In the genomic region with DNA sequence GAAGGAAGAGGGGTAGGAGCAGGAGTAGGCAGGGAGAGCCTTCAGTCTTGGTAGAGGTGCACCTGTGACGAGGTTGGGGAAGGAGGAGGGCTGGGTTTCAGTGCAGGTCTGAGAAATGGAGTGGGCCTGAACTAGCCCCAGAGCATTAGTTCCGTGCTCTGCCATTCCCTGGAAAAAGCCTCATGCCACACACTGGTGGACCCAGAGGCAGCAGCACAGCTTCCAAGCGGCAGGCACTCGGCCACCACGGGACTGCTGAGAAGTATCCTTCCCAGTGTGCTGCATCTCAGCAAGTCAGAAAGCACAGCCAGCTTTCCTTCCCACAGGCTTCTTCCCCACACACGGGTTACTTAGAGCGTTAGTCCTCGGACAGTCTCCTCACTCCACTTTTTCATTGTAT, we compare ENCODE assay signal across 15 cellular contexts.
DNase-seq lines count a peak whose midpoint lies in the region; ATAC-seq, FAIRE-seq and TF ChIP-seq lines count a peak whose summit lies in the region.
"Had no signal": no experiment of that assay in that cellular context is flagged by ENCODE, and none has a peak within 500 bp of the region (broad histone marks: within the 10 kb centered on the region; RNA-seq: fewer than 3 reads in every experiment).

No MANE protein-coding gene starts in this region.

- DNase-seq in HCT116 (ENCODE audit: low read depth, low spot score) (no peak), endodermal cell (no peak), HepG2 (ENCODE audit: low spot score) (no peak), progenitor cell of endocrine pancreas (ENCODE audit: low spot score, unreplicated experiment) (no peak), small intestine (no peak), erythroblast (lab: John Stamatoyannopoulos, UW) (no peak), NCI-H345 treated with DMSO at 0.1 percent for 48 hours (lab: John Stamatoyannopoulos, UW; ENCODE audit: unreplicated experiment) (no peak)
- DNase-seq: ACHN; CD4-positive, CD25-positive, alpha-beta regulatory T cell; DMS 273 treated with DMSO at 0.1 percent for 48 hours; GM23248; H7 had no signal

- H3K27me3 ChIP-seq in HCT116 (ENCODE audit: insufficient read depth, low read length) (no peaks in the 10 kb centered on the region), endodermal cell (ENCODE audit: control insufficient read depth, insufficient read depth, low read length, poor library complexity, severe bottlenecking) (no peaks in the 10 kb centered on the region), HepG2 (ENCODE audit: control insufficient read depth in 1 of 2, insufficient read depth in 2 of 2, low read length in 2 of 2) (no peaks in the 10 kb centered on the region), small intestine (ENCODE audit: control insufficient read depth in 2 of 2, insufficient read depth in 2 of 2, low read length in 2 of 2) (no peaks in the 10 kb centered on the region)
- H3K27me3 ChIP-seq: BLaER1 treated with 17β-estradiol and CSF1 and Interleukin-3, amounts not matched to agents 10 nM and 100 nM had no signal

- H3K4me3 ChIP-seq in HCT116 (replicated peaks in 1 of 2; ENCODE audit: low read depth in 1 of 2, low read length in 2 of 2), result no peak overlapping the region
- no peak overlapping the region for H3K4me3 ChIP-seq in endodermal cell (ENCODE audit: low read length)
- no peak overlapping the region for H3K4me3 ChIP-seq in HepG2 (replicated peaks in 1 of 3; ENCODE audit: insufficient read depth in 1 of 3, low read depth in 2 of 3, low read length in 3 of 3)
- H3K4me3 ChIP-seq in small intestine (ENCODE audit: low read depth in 1 of 2, low read length in 2 of 2), result no peak overlapping the region
- H3K4me3 ChIP-seq: BLaER1 treated with 17β-estradiol and CSF1 and Interleukin-3, amounts not matched to agents 10 nM and 100 nM; GM23248 had no signal

- in situ Hi-C loops in HepG2 (cut with HindIII; ENCODE audit: extremely low pct_ligation_motif_present, low pct_unique_long_range_greater_than_20kb), result no loop called here

- H3K27me3 Mint-ChIP-seq in endodermal cell (ENCODE audit: insufficient read depth) (no peaks in the 10 kb centered on the region), progenitor cell of endocrine pancreas (no peaks in the 10 kb centered on the region)
- H3K27me3 Mint-ChIP-seq: CD4-positive, CD25-positive, alpha-beta regulatory T cell had no signal

- peak overlapping the region; percentile 14 for H3K27ac Mint-ChIP-seq in endodermal cell
- peak overlapping the region; percentile 82 for H3K27ac Mint-ChIP-seq in progenitor cell of endocrine pancreas
- H3K27ac Mint-ChIP-seq: CD4-positive, CD25-positive, alpha-beta regulatory T cell had no signal

- 93 to 100% methylated on average over 6 to 8 of the region's 8 CpGs for WGBS in endodermal cell (ENCODE audit: insufficient coverage in 1 of 2, insufficient read length in 1 of 2), 2 experiments
- 98% methylated on average over 8 of the region's 8 CpGs for WGBS in HepG2 (ENCODE audit: low lambda C conversion rate)
- 90 to 95% (median 94%) methylated on average over 8 of the region's 8 CpGs for WGBS in small intestine, 3 donors

- TF ChIP-seq EP300 in HepG2 (IDR thresholded peaks at IDR 0.05; ENCODE audit: low read depth in 2 of 2, low read length in 2 of 2) (no peak), HepG2 (CRISPR knock-in tag; IDR thresholded peaks at IDR 0.05; ENCODE audit: borderline replicate concordance) (no peak)

- no peaks in the 10 kb centered on the region for H3K9me2 ChIP-seq in HCT116 (ENCODE audit: insufficient read depth)

- intact Hi-C loops in HCT116 (cut with micrococcal nuclease), result no loop called here
- intact Hi-C loops in HepG2 (cut with micrococcal nuclease; ENCODE audit: unreplicated experiment), result no loop called here

- TF ChIP-seq POLR2A in HCT116 (IDR thresholded peaks at IDR 0.05; ENCODE audit: borderline replicate concordance, extremely low read depth, insufficient read depth, insufficient read length), result no peak
- no peak for TF ChIP-seq POLR2A in HepG2 (IDR thresholded peaks at IDR 0.05; ENCODE audit: insufficient read depth in 1 of 2, low read depth in 2 of 2, low read length in 2 of 2)
- no peak for TF ChIP-seq POLR2A in erythroblast (IDR thresholded peaks at IDR 0.05; ENCODE audit: low read length)

- CTCF ChIA-PET in HCT116 (lab: Charles Lee) (no interaction called here), HepG2 (lab: Yijun Ruan, JAX; ENCODE audit: low intra/inter-chr PET ratio, low total read pairs) (no interaction called here)

- FAIRE-seq in HepG2 (lab: Jason Lieb, UNC), result no peak
- no peak for FAIRE-seq in small intestine (lab: Jason Lieb, UNC)
- FAIRE-seq: GM18507 had no signal

- H3K36me3 Mint-ChIP-seq in endodermal cell (ENCODE audit: low read depth) (peaks cover 68% of the 10 kb centered on the region), progenitor cell of endocrine pancreas (ENCODE audit: insufficient read depth) (peaks cover 43% of the 10 kb centered on the region)

- no peak for ATAC-seq in HCT116
- ATAC-seq in HepG2, result peak; percentile 55

- H3K4me1 ChIP-seq in HCT116 (ENCODE audit: control insufficient read depth in 1 of 2, insufficient read depth in 2 of 2, low read length in 2 of 2) (no peaks in the 10 kb centered on the region), endodermal cell (ENCODE audit: control insufficient read depth, insufficient read depth, low read length) (no peaks in the 10 kb centered on the region), HepG2 (ENCODE audit: insufficient read depth, low read length) (no peaks in the 10 kb centered on the region), small intestine (ENCODE audit: control insufficient read depth in 2 of 2, insufficient read depth in 1 of 2, low read depth in 1 of 2, low read length in 1 of 2) (no peaks in the 10 kb centered on the region)
- H3K4me1 ChIP-seq: BLaER1 treated with 17β-estradiol and CSF1 and Interleukin-3, amounts not matched to agents 10 nM and 100 nM had no signal

- H3K9ac ChIP-seq in HCT116 (ENCODE audit: low read length) (no peak overlapping the region), endodermal cell (ENCODE audit: extremely low read depth, low read length, poor library complexity, severe bottlenecking) (no peak overlapping the region), HepG2 (ENCODE audit: insufficient read depth, low read depth, low read length) (no peak overlapping the region)
- H3K9ac ChIP-seq: BLaER1 treated with 17β-estradiol and CSF1 and Interleukin-3, amounts not matched to agents 10 nM and 100 nM; GM23248 had no signal

- no peaks in the 10 kb centered on the region for H4K20me1 ChIP-seq in HCT116 (ENCODE audit: insufficient read depth)
- H4K20me1 ChIP-seq in HepG2 (ENCODE audit: insufficient read depth, low read length), result no peaks in the 10 kb centered on the region; the same call in 1 of the 2 replicates
- H4K20me1 ChIP-seq: BLaER1 treated with 17β-estradiol and CSF1 and Interleukin-3, amounts not matched to agents 10 nM and 100 nM had no signal

- RAD21 ChIA-PET in HCT116 (lab: Charles Lee; ENCODE audit: low non-redundant PET in 1 of 2, low total read pairs in 2 of 2, uncharacterized antibody in 2 of 2, unreplicated experiment in 2 of 2), result no interaction called here

- H2AFZ ChIP-seq in HCT116 (ENCODE audit: low read depth, low read length, poor library complexity, severe bottlenecking), result no peak overlapping the region
- no peak overlapping the region for H2AFZ ChIP-seq in HepG2 (ENCODE audit: low read length)
- H2AFZ ChIP-seq: GM23248 had no signal

- H3K79me2 ChIP-seq in HCT116 (ENCODE audit: insufficient read depth, low read length) (no peaks in the 10 kb centered on the region), HepG2 (ENCODE audit: insufficient read depth, low read length) (no peaks in the 10 kb centered on the region)

- POLR2A ChIA-PET in HCT116 (lab: Charles Lee), result no interaction called here
- POLR2A ChIA-PET in HepG2 (lab: Yijun Ruan, JAX), result no interaction called here

- no peaks in the 10 kb centered on the region for H3K4me1 Mint-ChIP-seq in endodermal cell
- peaks cover 9% of the 10 kb centered on the region for H3K4me1 Mint-ChIP-seq in progenitor cell of endocrine pancreas (ENCODE audit: low read depth)
- H3K4me1 Mint-ChIP-seq: CD4-positive, CD25-positive, alpha-beta regulatory T cell had no signal

- TF ChIP-seq CTCF in HCT116 (IDR thresholded peaks at IDR 0.05 in 2 of 3, conservative IDR thresholded peaks at IDR 0.05 in 1 of 3; ENCODE audit: borderline replicate concordance in 1 of 3, insufficient read depth in 1 of 3, low read depth in 2 of 3, low read length in 2 of 3) (no peak), endodermal cell (conservative IDR thresholded peaks at IDR 0.05) (no peak), HepG2 (CRISPR knock-in tag; IDR thresholded peaks at IDR 0.05) (no peak), progenitor cell of endocrine pancreas (IDR thresholded peaks at IDR 0.05; ENCODE audit: unreplicated experiment) (no peak)

- H3K36me3 ChIP-seq in HCT116 (ENCODE audit: control insufficient read depth in 1 of 2, insufficient read depth in 2 of 2, low read length in 2 of 2), result peaks cover 18 to 23% of the 10 kb centered on the region in 2 experiments; a peak in 3 of 4 replicates
- peaks cover 99% of the 10 kb centered on the region for H3K36me3 ChIP-seq in endodermal cell (ENCODE audit: control insufficient read depth, insufficient read depth, low read length)
- peaks cover 39 to 79% of the 10 kb centered on the region in 2 experiments for H3K36me3 ChIP-seq in HepG2 (replicated peaks in 1 of 2; ENCODE audit: control insufficient read depth in 1 of 2, insufficient read depth in 2 of 2, low read length in 2 of 2)
- peaks cover 0 to 35% of the 10 kb centered on the region in 2 donors for H3K36me3 ChIP-seq in small intestine (ENCODE audit: control insufficient read depth in 2 of 2, insufficient read depth in 2 of 2, low read length in 2 of 2)

- H3K9me3 ChIP-seq in HCT116 (ENCODE audit: control insufficient read depth in 1 of 2, insufficient read depth in 1 of 2, low read depth in 1 of 2, low read length in 2 of 2) (no peaks in the 10 kb centered on the region), endodermal cell (ENCODE audit: control insufficient read depth, low read length) (no peaks in the 10 kb centered on the region), HepG2 (ENCODE audit: low read length) (no peaks in the 10 kb centered on the region), small intestine (ENCODE audit: control insufficient read depth, low read depth) (no peaks in the 10 kb centered on the region)
- H3K9me3 ChIP-seq: BLaER1 treated with 17β-estradiol and CSF1 and Interleukin-3, amounts not matched to agents 10 nM and 100 nM had no signal

- TSS peak; percentile 9 for BruUV-seq in HCT116 (replicated peaks; lab: Mats Ljungman, UMichigan)
- BruUV-seq in HepG2 (replicated peaks; lab: Mats Ljungman, UMichigan), result no TSS peak

- no peak overlapping the region for H3K4me3 Mint-ChIP-seq in endodermal cell
- H3K4me3 Mint-ChIP-seq in progenitor cell of endocrine pancreas (ENCODE audit: low read depth), result no peak overlapping the region
- H3K4me3 Mint-ChIP-seq: CD4-positive, CD25-positive, alpha-beta regulatory T cell had no signal

- no peak for TF ChIP-seq RAD21 in HCT116 (IDR thresholded peaks at IDR 0.05; ENCODE audit: low read depth)
- TF ChIP-seq RAD21 in HepG2 (CRISPR knock-in tag; IDR thresholded peaks at IDR 0.05), result no peak

- H3K27ac ChIP-seq in HCT116 (ENCODE audit: low read depth, low read length) (no peak overlapping the region), endodermal cell (ENCODE audit: low read depth, low read length) (no peak overlapping the region), HepG2 (ENCODE audit: extremely low read length, insufficient read depth, low read length) (no peak overlapping the region), small intestine (ENCODE audit: low read depth in 1 of 2, low read length in 1 of 2) (no peak overlapping the region)
- H3K27ac ChIP-seq: BLaER1 treated with 17β-estradiol and CSF1 and Interleukin-3, amounts not matched to agents 10 nM and 100 nM; GM23248; HL-60 had no signal

- H3K9me3 Mint-ChIP-seq in endodermal cell (no peaks in the 10 kb centered on the region), progenitor cell of endocrine pancreas (ENCODE audit: low read depth) (no peaks in the 10 kb centered on the region)

- H3K4me2 ChIP-seq in HCT116 (ENCODE audit: low read length) (no peak overlapping the region), HepG2 (ENCODE audit: low read depth, low read length) (no peak overlapping the region)
- H3K4me2 ChIP-seq: BLaER1 treated with 17β-estradiol and CSF1 and Interleukin-3, amounts not matched to agents 10 nM and 100 nM had no signal
